In genomic region chr2:25814681-25815080, GRCh38 we compare ENCODE assay signal across 26 cellular contexts.
DNase-seq lines count a peak whose midpoint lies in the region; ATAC-seq lines count a peak whose summit lies in the region.
"Had no signal": no experiment of that assay in that cellular context is flagged by ENCODE, and none has a peak within 500 bp of the region (broad histone marks: within the 10 kb centered on the region; RNA-seq: fewer than 3 reads in every experiment).

No MANE protein-coding gene starts in this region.

- H3K27me3 Mint-ChIP-seq in activated T-cell treated with anti-CD3 and anti-CD28 coated beads, Interleukin-2, amount 50 U/mL, for 24 hours: no peaks in the 10 kb centered on the region
- H3K27me3 Mint-ChIP-seq: memory B cell had no signal

- peaks cover 54% of the 10 kb centered on the region for H3K36me3 Mint-ChIP-seq in activated T-cell treated with anti-CD3 and anti-CD28 coated beads, Interleukin-2, amount 50 U/mL, for 24 hours (ENCODE audit: low read depth)

- H3K4me1 Mint-ChIP-seq in activated T-cell treated with anti-CD3 and anti-CD28 coated beads, Interleukin-2, amount 50 U/mL, for 24 hours (ENCODE audit: low read depth): peaks cover 79% of the 10 kb centered on the region

- no peak for DNase-seq in activated T-cell treated with anti-CD3 and anti-CD28 coated beads, Interleukin-2, amount 50 U/mL, for 24 hours
- no peak for DNase-seq in activated T-cell treated with anti-CD3 and anti-CD28 coated beads, Interleukin-2, amount 50 U/mL, for 1 hour
- DNase-seq in M059J (ENCODE audit: low read depth): peak; percentile 27
- no peak for DNase-seq in stimulated activated naive CD8-positive, alpha-beta T cell treated with anti-CD3 and anti-CD28 coated beads, Interleukin-15, Interleukin-2, amounts not matched to agents 100 U/mL and 50 U/mL, for 24 hours
- no peak for DNase-seq in NCI-H1048 (lab: John Stamatoyannopoulos, UW)
- no peak for DNase-seq in SHP77 (lab: John Stamatoyannopoulos, UW)
- DNase-seq in RPMI8226: no peak
- DNase-seq: activated CD4-positive, alpha-beta T cell treated with anti-CD3 and anti-CD28 coated beads, Interleukin-2, amount 50 U/mL, for 48 hours; amygdala; Caco-2; caudate nucleus; DMS79; heart left ventricle; Kasumi-1; left cardiac atrium; NCI-H1694 treated with DMSO at 0.1 percent for 48 hours; NCI-H2171; NCI-H524 treated with DMSO at 0.1 percent for 48 hours; NK-92 treated with Interleukin-12 subunit alpha and Interleukin-12 subunit beta, amount 100 ng/mL, for 24 hours; psoas muscle; T-helper 2 cell; uterus had no signal

- H3K27ac Mint-ChIP-seq in activated T-cell treated with anti-CD3 and anti-CD28 coated beads, Interleukin-2, amount 50 U/mL, for 24 hours: peak overlapping the region; percentile 91
- H3K27ac Mint-ChIP-seq: memory B cell had no signal

- no peaks in the 10 kb centered on the region for H3K9me3 Mint-ChIP-seq in activated T-cell treated with anti-CD3 and anti-CD28 coated beads, Interleukin-2, amount 50 U/mL, for 24 hours
- H3K9me3 Mint-ChIP-seq: memory B cell had no signal

- ATAC-seq in esophagus mucosa: peak; percentile 89
- ATAC-seq in stimulated activated naive CD8-positive, alpha-beta T cell treated with anti-CD3 and anti-CD28 coated beads, Interleukin-15, Interleukin-2, amounts not matched to agents 100 U/mL and 50 U/mL, for 24 hours: peak; percentile 38
- ATAC-seq: GM12878, heart left ventricle, Panc1 had no signal

- H3K4me3 Mint-ChIP-seq in activated T-cell treated with anti-CD3 and anti-CD28 coated beads, Interleukin-2, amount 50 U/mL, for 24 hours: no peak overlapping the region
- H3K4me3 Mint-ChIP-seq: memory B cell had no signal
